In genomic region chr4:107823870-107824366, GRCh38 we compare ENCODE assay signal across 9 cellular contexts. TPM values are rescaled to one million over a fixed set of nuclear protein-coding genes. Genes with fewer than 3 reads are reported as not detected.
DNase-seq lines count a peak whose midpoint lies in the region; ATAC-seq and TF ChIP-seq lines count a peak whose summit lies in the region.
"Had no signal": no experiment of that assay in that cellular context is flagged by ENCODE, and none has a peak within 500 bp of the region (broad histone marks: within the 10 kb centered on the region; RNA-seq: fewer than 3 reads in every experiment).

No MANE protein-coding gene starts in this region.

- no peak for TF ChIP-seq POLR2A in Peyer's patch (IDR thresholded peaks at IDR 0.05)
- TF ChIP-seq POLR2A in ovary (IDR thresholded peaks at IDR 0.05): no peak

- intact Hi-C loops in Calu3 (cut with micrococcal nuclease; ENCODE audit: unreplicated experiment): no loop called here
- intact Hi-C loops in ovary (cut with DNase I): no loop called here

- H3K4me3 ChIP-seq in Peyer's patch (peak overlapping the region; percentile 41 to 92 (median 70)), fibroblast of villous mesenchyme (ENCODE audit: low read depth, low read length) (peak overlapping the region; percentile 93), ovary (peak overlapping the region; percentile 66)

- no peaks in the 10 kb centered on the region for H3K4me1 ChIP-seq in Peyer's patch
- peaks cover 1% of the 10 kb centered on the region for H3K4me1 ChIP-seq in ovary (ENCODE audit: insufficient read depth)

- H3K9me3 ChIP-seq in Peyer's patch (no peaks in the 10 kb centered on the region), ovary (no peaks in the 10 kb centered on the region)

- H3K27ac ChIP-seq in Peyer's patch: peak overlapping the region in 3 of 4 donors; percentile 87 to 99 (median 98)
- peak overlapping the region; percentile 35 to 59 for H3K27ac ChIP-seq in ovary

- H3K27me3 ChIP-seq in Peyer's patch (no peaks in the 10 kb centered on the region), ovary (no peaks in the 10 kb centered on the region)

- WGBS in ovary, 3 donors: 45 to 47% (median 46%) methylated on average over 12 of the region's 12 CpGs

- no peaks in the 10 kb centered on the region for H3K9me3 Mint-ChIP-seq in Calu3 (ENCODE audit: low read depth, unreplicated experiment)

- H3K4me1 Mint-ChIP-seq in Calu3 (ENCODE audit: low read depth, unreplicated experiment): peaks cover 30% of the 10 kb centered on the region

- ATAC-seq in HG02970 (IDR thresholded peaks at IDR 0.05; ENCODE audit: low FRiP score, unreplicated experiment): no peak
- no peak for ATAC-seq in HG03432 (IDR thresholded peaks at IDR 0.05; ENCODE audit: unreplicated experiment)

- no peak for TF ChIP-seq EP300 in ovary (IDR thresholded peaks at IDR 0.05)

- CTCF ChIA-PET in Calu3 (lab: Charles Lee): interaction anchor here (1.0 to 1.8 kb wide), 4 partner anchors 14 to 72 kb away, joined by 3 to 7 read pairs (median 4); no protein-coding TSS in a partner anchor

- TF ChIP-seq CTCF in Calu3 (IDR thresholded peaks at IDR 0.05; ENCODE audit: unreplicated experiment) (no peak), Peyer's patch (IDR thresholded peaks at IDR 0.05) (no peak), fibroblast of villous mesenchyme (IDR thresholded peaks at IDR 0.05; ENCODE audit: insufficient read depth, low read depth, low read length) (no peak), ovary (IDR thresholded peaks at IDR 0.05) (no peak)

- DNase-seq in Calu3 (no peak), Peyer's patch (no peak), fibroblast of villous mesenchyme (ENCODE audit: low read depth) (peak; percentile 19), ovary (no peak), DMS79 treated with DMSO at 0.1 percent for 48 hours (lab: John Stamatoyannopoulos, UW) (no peak), HUDEP-2 (lab: John Stamatoyannopoulos, UW; ENCODE audit: unreplicated experiment in 76 of 76) (no peak)
- DNase-seq: NCI-H526 treated with DMSO at 0.1 percent for 48 hours had no signal

- H3K36me3 ChIP-seq in Peyer's patch: no peaks in the 10 kb centered on the region
- H3K36me3 ChIP-seq in ovary: no peaks in the 10 kb centered on the region

- H3K36me3 Mint-ChIP-seq in Calu3 (ENCODE audit: insufficient read depth, unreplicated experiment): peaks cover 44% of the 10 kb centered on the region

- H3K27ac Mint-ChIP-seq in Calu3 (ENCODE audit: unreplicated experiment): peak overlapping the region; percentile 96

- H3K27me3 Mint-ChIP-seq in Calu3 (ENCODE audit: unreplicated experiment): no peaks in the 10 kb centered on the region

- peak overlapping the region; percentile 82 for H3K4me3 Mint-ChIP-seq in Calu3 (ENCODE audit: low read depth, unreplicated experiment)

- BruUV-seq in Calu3 (replicated peaks; lab: Mats Ljungman, UMichigan): TSS peak; percentile 80

RNA-seq across cellular contexts. Expression of gene SGMS2, which starts 0.8 kb away (rescaled TPM):
- total RNA-seq in Calu3 (2022) (67.2 and 74.7 TPM in 2 replicates), Peyer's patch (100 to 1,000 TPM in 3 of 4 donors, 10 to 100 TPM in 1; 40.4 to 350 (median 254) TPM), fibroblast of villous mesenchyme (135 and 186 TPM in 2 replicates), ovary (100 to 1,000 TPM in 1 of 7 donors, 10 to 100 TPM in 2, 1 to 10 TPM in 4; 2.0 to 156 (median 7.3) TPM)
- polyA plus RNA-seq in ovary: 1 to 10 TPM; 1.2 to 6.9 TPM
